ENCODE assay signal across 18 cellular contexts in the genomic region with DNA sequence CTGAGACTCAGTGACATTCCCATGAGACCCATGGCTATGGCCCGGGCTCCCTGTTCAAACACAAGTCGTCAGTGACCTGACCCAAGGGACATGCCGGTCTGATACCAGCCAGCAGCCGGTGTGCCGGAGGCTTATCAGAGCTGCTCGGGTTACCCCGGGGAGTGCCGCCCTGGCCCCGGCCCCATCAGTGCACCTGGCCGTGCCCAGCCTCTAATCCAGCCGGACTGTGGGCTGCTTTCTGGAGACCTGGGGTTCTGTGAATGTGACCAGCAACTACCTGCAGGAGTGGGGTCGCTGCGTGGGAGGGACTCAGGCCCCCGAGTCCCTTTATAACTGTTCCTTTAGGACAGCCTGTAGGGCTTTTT. TPM values are rescaled to one million over a fixed set of nuclear protein-coding genes. Genes with fewer than 3 reads are reported as not detected.
DNase-seq lines count a peak whose midpoint lies in the region; ATAC-seq and TF ChIP-seq lines count a peak whose summit lies in the region.
"Had no signal": no experiment of that assay in that cellular context is flagged by ENCODE, and none has a peak within 500 bp of the region (broad histone marks: within the 10 kb centered on the region; RNA-seq: fewer than 3 reads in every experiment).

No MANE protein-coding gene starts in this region.

- H3K27me3 ChIP-seq in BLaER1 (no peaks in the 10 kb centered on the region), GM23338 (ENCODE audit: insufficient read depth) (no peaks in the 10 kb centered on the region)

- H3K4me1 ChIP-seq in BLaER1 (peaks cover 72% of the 10 kb centered on the region), GM23338 (ENCODE audit: insufficient read depth) (no peaks in the 10 kb centered on the region)

- no peaks in the 10 kb centered on the region for H3K9me3 ChIP-seq in BLaER1
- H3K9me3 ChIP-seq: SK-N-SH had no signal

- no peaks in the 10 kb centered on the region for H3K9me2 ChIP-seq in GM23338 (ENCODE audit: insufficient read depth)
- H3K9me2 ChIP-seq: SK-N-SH had no signal

- H3K4me3 Mint-ChIP-seq in GM23338 (no peak overlapping the region), glutamatergic neuron (ENCODE audit: unreplicated experiment) (no peak overlapping the region)
- H3K4me3 Mint-ChIP-seq in activated CD8-positive, alpha-beta T cell treated with anti-CD3 and anti-CD28 coated beads, Interleukin-2, amount 10 ng/mL, durations not matched to agents 7 days and 5 days: no peak overlapping the region
- H3K4me3 Mint-ChIP-seq: CD14-positive monocyte, HFFc6 had no signal

- no peak for DNase-seq in GM23338 (ENCODE audit: low spot score)
- DNase-seq in glutamatergic neuron: peak; percentile 14
- DNase-seq in posterior vena cava (ENCODE audit: low spot score): peak; percentile 78
- no peak for DNase-seq in activated T-cell treated with anti-CD3 and anti-CD28 coated beads for 4 hours
- no peak for DNase-seq in NCI-H510A treated with DMSO at 0.1 percent for 48 hours (lab: John Stamatoyannopoulos, UW)
- no peak for DNase-seq in activated CD8-positive, alpha-beta T cell treated with anti-CD3 and anti-CD28 coated beads, Interleukin-2, amount 10 ng/mL, durations not matched to agents 7 days and 5 days
- DNase-seq: DMS79 treated with DMSO at 0.1 percent for 48 hours, H7, HFFc6, NCI-H1417 treated with DMSO at 0.1 percent for 48 hours, NCI-H187 treated with DMSO at 0.1 percent for 48 hours, NCI-H69, SHP77, SK-N-SH had no signal

- H3K9ac ChIP-seq in BLaER1: no peak overlapping the region
- H3K9ac ChIP-seq: SK-N-SH had no signal

- POLR2A ChIA-PET in activated CD8-positive, alpha-beta T cell treated with anti-CD3 and anti-CD28 coated beads, Interleukin-2, amount 10 ng/mL, durations not matched to agents 7 days and 5 days (lab: Charles Lee): no interaction called here

- H3K27ac Mint-ChIP-seq in GM23338 (no peak overlapping the region), glutamatergic neuron (ENCODE audit: unreplicated experiment) (no peak overlapping the region)
- H3K27ac Mint-ChIP-seq in activated CD8-positive, alpha-beta T cell treated with anti-CD3 and anti-CD28 coated beads, Interleukin-2, amount 10 ng/mL, durations not matched to agents 7 days and 5 days: no peak overlapping the region
- H3K27ac Mint-ChIP-seq: CD14-positive monocyte, HFFc6 had no signal

- no peaks in the 10 kb centered on the region for H3K36me3 ChIP-seq in BLaER1
- H3K36me3 ChIP-seq in GM23338 (ENCODE audit: insufficient read depth): no peaks in the 10 kb centered on the region

- H3K4me2 ChIP-seq in BLaER1 (peak overlapping the region; percentile 78), GM23338 (no peak overlapping the region)
- H3K4me2 ChIP-seq: SK-N-SH had no signal

- CTCF ChIA-PET in activated CD8-positive, alpha-beta T cell treated with anti-CD3 and anti-CD28 coated beads, Interleukin-2, amount 10 ng/mL, durations not matched to agents 7 days and 5 days (lab: Charles Lee): no interaction called here

- H2AFZ ChIP-seq in GM23338: peak overlapping the region; percentile 56; the same call in 1 of the 2 replicates

- no peaks in the 10 kb centered on the region for H3F3A ChIP-seq in GM23338 (replicated peaks; ENCODE audit: low read depth)

- no peaks in the 10 kb centered on the region for H3K79me2 ChIP-seq in GM23338 (replicated peaks; ENCODE audit: insufficient read depth)

- intact Hi-C loops in posterior vena cava (cut with DNase I): no loop called here

- no peak overlapping the region for H3K4me3 ChIP-seq in BLaER1
- no peak overlapping the region for H3K4me3 ChIP-seq in GM23338

- H3K27ac ChIP-seq in BLaER1: peak overlapping the region; percentile 30; the same call in 1 of the 2 replicates
- H3K27ac ChIP-seq in GM23338 (ENCODE audit: low read depth): no peak overlapping the region

- TF ChIP-seq CTCF in GM23338 (conservative IDR thresholded peaks at IDR 0.05; ENCODE audit: low read depth in 2 of 2) (no peak), glutamatergic neuron (IDR thresholded peaks at IDR 0.05; ENCODE audit: partially characterized antibody, unreplicated experiment) (no peak)

- ATAC-seq in GM23338: peak; percentile 69
- no peak for ATAC-seq in activated CD8-positive, alpha-beta T cell treated with anti-CD3 and anti-CD28 coated beads, Interleukin-2, amount 10 ng/mL, durations not matched to agents 7 days and 5 days

- H3K27me3 Mint-ChIP-seq in GM23338 (ENCODE audit: insufficient read depth, low read depth, poor library complexity) (peaks cover 16% of the 10 kb centered on the region), glutamatergic neuron (ENCODE audit: unreplicated experiment) (peaks cover 4% of the 10 kb centered on the region)
- H3K27me3 Mint-ChIP-seq in activated CD8-positive, alpha-beta T cell treated with anti-CD3 and anti-CD28 coated beads, Interleukin-2, amount 10 ng/mL, durations not matched to agents 7 days and 5 days (ENCODE audit: low read depth): peaks cover 9% of the 10 kb centered on the region

- H3K9me3 Mint-ChIP-seq in GM23338 (no peaks in the 10 kb centered on the region; the same call in 2 of the 3 replicates), glutamatergic neuron (ENCODE audit: unreplicated experiment) (peaks cover 1% of the 10 kb centered on the region)
- H3K9me3 Mint-ChIP-seq in activated CD8-positive, alpha-beta T cell treated with anti-CD3 and anti-CD28 coated beads, Interleukin-2, amount 10 ng/mL, durations not matched to agents 7 days and 5 days (ENCODE audit: insufficient read depth): no peaks in the 10 kb centered on the region
- H3K9me3 Mint-ChIP-seq: HFFc6 had no signal

- H3K4me1 Mint-ChIP-seq in GM23338 (peaks cover 6% of the 10 kb centered on the region), glutamatergic neuron (ENCODE audit: low read depth, unreplicated experiment) (no peaks in the 10 kb centered on the region)
- H3K4me1 Mint-ChIP-seq in activated CD8-positive, alpha-beta T cell treated with anti-CD3 and anti-CD28 coated beads, Interleukin-2, amount 10 ng/mL, durations not matched to agents 7 days and 5 days (ENCODE audit: low read depth): peaks cover 2% of the 10 kb centered on the region

- no peaks in the 10 kb centered on the region for H4K20me1 ChIP-seq in BLaER1
- no peaks in the 10 kb centered on the region for H4K20me1 ChIP-seq in GM23338 (replicated peaks; ENCODE audit: insufficient read depth)

- H3K36me3 Mint-ChIP-seq in GM23338 (ENCODE audit: low read depth) (no peaks in the 10 kb centered on the region; the same call in 2 of the 3 replicates), glutamatergic neuron (ENCODE audit: unreplicated experiment) (peaks cover 4% of the 10 kb centered on the region)
- no peaks in the 10 kb centered on the region for H3K36me3 Mint-ChIP-seq in activated CD8-positive, alpha-beta T cell treated with anti-CD3 and anti-CD28 coated beads, Interleukin-2, amount 10 ng/mL, durations not matched to agents 7 days and 5 days (ENCODE audit: low read depth)
- H3K36me3 Mint-ChIP-seq: CD14-positive monocyte had no signal

TF ChIP-seq in GM23338, 12 proteins besides CTCF, POLR2A, EP300 and RAD21:
- TF ChIP-seq JUNB (IDR thresholded peaks at IDR 0.05; ENCODE audit: unreplicated experiment) (no peak), NANOG (IDR thresholded peaks at IDR 0.05; ENCODE audit: borderline replicate concordance) (no peak)

RNA-seq across cellular contexts. Expression of a gene that starts 52.7 kb away (rescaled TPM):
- not detected in 2 replicates for total RNA-seq in GM23338 (2014; rRNA removed; shearing (Covaris generic))
- polyA plus RNA-seq in GM23338 (2016; fragmentation: Nextera tagmentation; extraction: Ambion mirVana): not detected in 2 replicates
- total RNA-seq in glutamatergic neuron (ENCODE audit: unreplicated experiment): not detected
- not detected for total RNA-seq in posterior vena cava
- not detected for total RNA-seq in activated CD8-positive, alpha-beta T cell treated with anti-CD3 and anti-CD28 coated beads, Interleukin-2, amount 10 ng/mL, durations not matched to agents 7 days and 5 days
- total RNA-seq: H7, HFFc6, M059J, OCI-LY7 had no signal
- polyA plus RNA-seq: CD14-positive monocyte, SK-N-SH had no signal

Comparison
In these comparisons a context has a peak if more than half of its experiments do, and no peak if none do; other contexts are left out.
1. DNase-seq: peak in glutamatergic neuron (single experiment) and posterior vena cava (single experiment); none in GM23338 (single experiment), activated T-cell treated with anti-CD3 and anti-CD28 coated beads for 4 hours (single experiment), NCI-H510A treated with DMSO at 0.1 percent for 48 hours (single experiment) and activated CD8-positive, alpha-beta T cell treated with anti-CD3 and anti-CD28 coated beads, Interleukin-2, amount 10 ng/mL, durations not matched to agents 7 days and 5 days (single experiment).